ENCODE assay signal across 33 cellular contexts in the genomic region with DNA sequence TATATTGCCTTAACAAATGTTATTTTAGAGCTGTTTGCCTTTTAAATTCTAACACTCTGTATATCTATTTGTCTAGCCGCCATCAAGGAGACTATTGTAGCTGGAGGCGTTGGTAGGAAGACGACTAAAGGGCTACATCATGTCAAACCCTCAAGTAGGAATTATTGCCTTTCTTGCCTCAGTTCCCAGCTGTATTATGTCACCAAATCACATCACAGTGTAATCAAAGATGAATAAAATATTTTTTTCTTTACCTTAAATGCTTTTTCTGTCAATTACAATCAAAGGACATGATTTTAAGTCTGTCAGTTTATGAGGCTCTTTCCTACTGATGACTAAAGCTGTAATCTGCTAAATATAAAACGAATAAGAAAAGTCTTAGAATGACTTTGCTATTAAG.
"Had no signal": no experiment of that assay in that cellular context is flagged by ENCODE, and none has a peak within 500 bp of the region (broad histone marks: within the 10 kb centered on the region; RNA-seq: fewer than 3 reads in every experiment).

No MANE protein-coding gene starts in this region.

- H3K9ac ChIP-seq: KMS-11 had no signal

- H3K27me3 ChIP-seq: MG63 had no signal

- H3K4me2 ChIP-seq: KMS-11 had no signal

- DNase-seq: Karpas-422, Kasumi-1, KG1, MG63, MM.1S, MV-4-11, NCI-H1048, NCI-H1092, NCI-H1092 treated with DMSO at 0.1 percent for 48 hours, NCI-H1105, NCI-H1105 treated with DMSO at 0.1 percent for 48 hours, NCI-H1417 treated with DMSO at 0.1 percent for 48 hours, NCI-H1436, NCI-H1436 treated with DMSO at 0.1 percent for 48 hours, NCI-H146, NCI-H1694, NCI-H1694 treated with DMSO at 0.1 percent for 48 hours, NCI-H187, NCI-H187 treated with DMSO at 0.1 percent for 48 hours, NCI-H1930, NCI-H2029, NCI-H2029 treated with DMSO at 0.1 percent for 48 hours, NCI-H2081, NCI-H2081 treated with DMSO at 0.1 percent for 48 hours, NCI-H2107, NCI-H2171, NCI-H2171 treated with DMSO at 0.1 percent for 48 hours, NCI-H2227 treated with DMSO at 0.1 percent for 48 hours, NCI-H226, NCI-H345, NCI-H446, NCI-H446 treated with DMSO at 0.1 percent for 48 hours had no signal

- H3K36me3 ChIP-seq: MG63 had no signal

- H3K4me3 ChIP-seq: MG63 had no signal

- H3K27ac ChIP-seq: KMS-11 had no signal
